ENCODE assay signal across 28 cellular contexts in genomic region chr16:88325976-88326375, GRCh38.
"Had no signal": no experiment of that assay in that cellular context is flagged by ENCODE, and none has a peak within 500 bp of the region (broad histone marks: within the 10 kb centered on the region; RNA-seq: fewer than 3 reads in every experiment).

No MANE protein-coding gene starts in this region.

- DNase-seq: activated B cell treated with CpG ODN at 0.5 μM for 24 hours; activated CD4-positive, alpha-beta T cell treated with anti-CD3 and anti-CD28 coated beads for 48 hours; activated CD4-positive, alpha-beta T cell treated with anti-CD3 and anti-CD28 coated beads, Interleukin-2, amount 50 U/mL, for 1 hour; activated CD4-positive, alpha-beta T cell treated with anti-CD3 and anti-CD28 coated beads, Interleukin-2, amount 50 U/mL, for 48 hours; activated CD8-positive, alpha-beta memory T cell treated with anti-CD3 and anti-CD28 coated beads for 24 hours; activated CD8-positive, alpha-beta T cell treated with anti-CD3 and anti-CD28 coated beads for 36 hours; activated effector memory CD4-positive, alpha-beta T cell treated with anti-CD3 and anti-CD28 coated beads, Interleukin-2, amount 50 U/mL, for 16 hours; activated naive CD4-positive, alpha-beta T cell treated with anti-CD3 and anti-CD28 coated beads for 36 hours; activated T-cell treated with anti-CD3 and anti-CD28 coated beads, Interleukin-2, amount 50 U/mL, for 48 hours; amniotic stem cell; anterior cingulate cortex; central memory CD4-positive, alpha-beta T cell; cerebellar nuclear complex; colonic mucosa; effector CD8-positive, alpha-beta T cell; esophagus squamous epithelium; foreskin melanocyte; heart right ventricle; T-cell; T1000; WERI-Rb-1 had no signal

- H3K4me3 ChIP-seq: breast epithelium, cardiac muscle cell, colonic mucosa, esophagus squamous epithelium, gastroesophageal sphincter, heart right ventricle had no signal

- H3K36me3 ChIP-seq: breast epithelium, cardiac muscle cell, colonic mucosa, esophagus squamous epithelium, gastroesophageal sphincter, heart right ventricle, WERI-Rb-1 had no signal

- H3K27ac ChIP-seq: breast epithelium, cardiac muscle cell, colonic mucosa, epithelial cell of prostate, esophagus squamous epithelium, gastroesophageal sphincter, heart right ventricle, WERI-Rb-1 had no signal

- FAIRE-seq: endometrium, endothelial cell of umbilical vein had no signal

- H3K4me1 ChIP-seq: breast epithelium, colonic mucosa, esophagus squamous epithelium, gastroesophageal sphincter, heart right ventricle had no signal

- H3K9me3 ChIP-seq: breast epithelium, colonic mucosa, esophagus squamous epithelium, heart right ventricle had no signal

- H3K27me3 ChIP-seq: breast epithelium, cardiac muscle cell, colonic mucosa, esophagus squamous epithelium, gastroesophageal sphincter, heart right ventricle had no signal

- ATAC-seq: activated CD4-positive, CD25-positive, alpha-beta regulatory T cell treated with anti-CD3 and anti-CD28 coated beads, Interleukin-2, amount 50 U/mL, for 24 hours; activated CD8-positive, alpha-beta T cell treated with anti-CD3 and anti-CD28 coated beads for 36 hours; gastroesophageal sphincter; T-cell had no signal
